9 cellular contexts compared by ENCODE assay signal in genomic region chr19:39038098-39038497, GRCh38. TPM values are rescaled to one million over a fixed set of nuclear protein-coding genes. Genes with fewer than 3 reads are reported as not detected.
DNase-seq lines count a peak whose midpoint lies in the region; ATAC-seq, FAIRE-seq and TF ChIP-seq lines count a peak whose summit lies in the region.
"Had no signal": no experiment of that assay in that cellular context is flagged by ENCODE, and none has a peak within 500 bp of the region (broad histone marks: within the 10 kb centered on the region; RNA-seq: fewer than 3 reads in every experiment).

No MANE protein-coding gene starts in this region.

- H3K9me3 ChIP-seq in IMR-90 (ENCODE audit: control insufficient read depth, insufficient read depth, low read length) (no peaks in the 10 kb centered on the region), body of pancreas (no peaks in the 10 kb centered on the region), ovary (no peaks in the 10 kb centered on the region)

- dilution Hi-C loops in IMR-90 (cut with HindIII; ENCODE audit: low sequenced_read_pairs, unreplicated experiment), result no loop called here

- H3K4me3 ChIP-seq in IMR-90 (ENCODE audit: insufficient read depth, low read depth, low read length) (no peak overlapping the region), body of pancreas (no peak overlapping the region), ovary (no peak overlapping the region)

- no peak overlapping the region for H2BK120ac ChIP-seq in IMR-90 (ENCODE audit: low read depth, low read length)

- peak; percentile 63 for ATAC-seq in IMR-90 (ENCODE audit: low read depth)
- peak; percentile 77 for ATAC-seq in body of pancreas
- ATAC-seq in GM21528 (IDR thresholded peaks at IDR 0.05; ENCODE audit: low FRiP score, unreplicated experiment), result no peak
- no peak for ATAC-seq in GM21786 (IDR thresholded peaks at IDR 0.05; ENCODE audit: unreplicated experiment)

- H3K79me1 ChIP-seq in IMR-90 (ENCODE audit: low read depth in 1 of 2, low read length in 2 of 2), result no peaks in the 10 kb centered on the region

- no peak overlapping the region for H3K9ac ChIP-seq in IMR-90 (ENCODE audit: low read depth, low read length)

- no peak overlapping the region for H3K14ac ChIP-seq in IMR-90 (replicated peaks; ENCODE audit: low read depth, low read length)

- no TSS peak for BruUV-seq in IMR-90 (replicated peaks; lab: Mats Ljungman, UMichigan)

- H3K27me3 ChIP-seq in IMR-90 (ENCODE audit: control insufficient read depth, insufficient read depth, low read length), result peaks cover 12% of the 10 kb centered on the region
- no peaks in the 10 kb centered on the region for H3K27me3 ChIP-seq in body of pancreas
- H3K27me3 ChIP-seq in ovary, result no peaks in the 10 kb centered on the region

- H4K8ac ChIP-seq in IMR-90 (ENCODE audit: low read depth in 2 of 2, low read length in 2 of 2), result no peak overlapping the region

- TF ChIP-seq POLR2A in IMR-90 (IDR thresholded peaks at IDR 0.05; ENCODE audit: low read depth, low read length) (no peak), body of pancreas (IDR thresholded peaks at IDR 0.05) (no peak), ovary (IDR thresholded peaks at IDR 0.05) (no peak)

- H3K56ac ChIP-seq in IMR-90 (ENCODE audit: extremely low read depth, insufficient read depth, low read length), result no peak overlapping the region

- H3K27ac ChIP-seq in IMR-90 (ENCODE audit: insufficient read depth, low read length) (no peak overlapping the region), body of pancreas (no peak overlapping the region), ovary (no peak overlapping the region)

- no peak overlapping the region for H2AK9ac ChIP-seq in IMR-90 (replicated peaks; ENCODE audit: low read depth, low read length, poor library complexity)

- no peaks in the 10 kb centered on the region for H3K4me1 ChIP-seq in IMR-90 (ENCODE audit: control insufficient read depth, insufficient read depth, low read length)
- H3K4me1 ChIP-seq in body of pancreas, result no peaks in the 10 kb centered on the region
- no peaks in the 10 kb centered on the region for H3K4me1 ChIP-seq in ovary (ENCODE audit: insufficient read depth)

- H3K23ac ChIP-seq in IMR-90 (ENCODE audit: low read depth, low read length), result no peak overlapping the region

- no peak overlapping the region for H3K18ac ChIP-seq in IMR-90 (ENCODE audit: low read depth, low read length)

- no peak overlapping the region for H2AK5ac ChIP-seq in IMR-90 (ENCODE audit: low read depth, low read length)

- H3K36me3 ChIP-seq in IMR-90 (ENCODE audit: control insufficient read depth, insufficient read depth, low read length) (no peaks in the 10 kb centered on the region), body of pancreas (replicated peaks in 1 of 2; ENCODE audit: insufficient read depth in 1 of 2, low read depth in 2 of 2) (no peaks in the 10 kb centered on the region), ovary (no peaks in the 10 kb centered on the region)

- TF ChIP-seq RAD21 in IMR-90 (IDR thresholded peaks at IDR 0.05; ENCODE audit: low read length), result peak; percentile 21; the same call in 1 of the 2 replicates

- H3K9me1 ChIP-seq in IMR-90 (ENCODE audit: insufficient read depth, low read length), result no peaks in the 10 kb centered on the region

- no peaks in the 10 kb centered on the region for H4K20me1 ChIP-seq in IMR-90 (ENCODE audit: insufficient read depth, low read length)

- in situ Hi-C loops in IMR-90 (cut with MboI; ENCODE audit: low sequenced_read_pairs), result no loop called here

- no peak overlapping the region for H2BK5ac ChIP-seq in IMR-90 (ENCODE audit: low read depth, low read length, poor library complexity, severe bottlenecking)

- H2BK20ac ChIP-seq in IMR-90 (ENCODE audit: low read depth, low read length), result no peak overlapping the region

- TF ChIP-seq EP300 in ovary (IDR thresholded peaks at IDR 0.05), result no peak

- peak; percentile 80 for DNase-seq in D721Med (ENCODE audit: insufficient read length, low spot score)
- DNase-seq in IMR-90, result peak; percentile 25
- DNase-seq in body of pancreas, result peak; percentile 52 to 79 (median 66)
- DNase-seq in lung microvascular endothelial cell (ENCODE audit: low read depth in 2 of 2), result peak; percentile 42 to 65
- DNase-seq in ovary, result no peak
- no peak for DNase-seq in T1000 (lab: John Stamatoyannopoulos, UW)

- intact Hi-C loops in IMR-90 (cut with micrococcal nuclease) (no loop called here), body of pancreas (cut with DNase I) (no loop called here), ovary (cut with DNase I) (loop anchor here in 1 of 4 donors (10.0 kb wide), 1 partner anchor 1857 kb away; no protein-coding TSS in a partner anchor)

- FAIRE-seq in D721Med (lab: Jason Lieb, UNC), result no peak
- FAIRE-seq: astrocyte had no signal

- CTCF ChIA-PET in IMR-90 (lab: Yijun Ruan, JAX), result no interaction called here

- POLR2A ChIA-PET in IMR-90 (lab: Charles Lee; ENCODE audit: unreplicated experiment), result no interaction called here

- WGBS in IMR-90 (ENCODE audit: extremely low coverage in 2 of 2, insufficient read length in 1 of 2), 2 experiments, result 17% methylated on average over 2 of the region's 9 CpGs; no CpG with 5 or more reads in 1 of the 2 experiments
- WGBS in body of pancreas, 2 donors, result 5% methylated on average over 9 of the region's 9 CpGs
- WGBS in ovary, 3 donors, result 7 to 12% (median 12%) methylated on average over 9 of the region's 9 CpGs

- H4K91ac ChIP-seq in IMR-90 (ENCODE audit: insufficient read depth, low read depth, low read length), result no peak overlapping the region

- H4K5ac ChIP-seq in IMR-90 (ENCODE audit: low read depth, low read length), result no peak overlapping the region

- H3K4ac ChIP-seq in IMR-90 (ENCODE audit: low read depth, low read length), result no peak overlapping the region

- TF ChIP-seq CTCF in D721Med (IDR thresholded peaks at IDR 0.05; ENCODE audit: insufficient read depth, missing control alignments) (peak; percentile 21), IMR-90 (conservative IDR thresholded peaks at IDR 0.05; ENCODE audit: low read depth, low read length) (peak; percentile 18; the same call in 1 of the 2 replicates), body of pancreas (IDR thresholded peaks at IDR 0.05) (peak in 5 of 7 experiments; percentile 19 to 50 (median 41)), ovary (IDR thresholded peaks at IDR 0.05) (no peak)

- peak overlapping the region; percentile 14 for H2AFZ ChIP-seq in IMR-90 (replicated peaks; ENCODE audit: low read length, poor library complexity)

- H3K4me2 ChIP-seq in IMR-90 (ENCODE audit: low read depth, low read length), result no peak overlapping the region

- no peak overlapping the region for H2BK15ac ChIP-seq in IMR-90 (ENCODE audit: low read depth, low read length)

TF ChIP-seq in IMR-90, 13 proteins besides CTCF, POLR2A, EP300 and RAD21:
- TF ChIP-seq MAZ (IDR thresholded peaks at IDR 0.05; ENCODE audit: borderline replicate concordance, low read depth, low read length) (no peak), SMC3 (IDR thresholded peaks at IDR 0.05; ENCODE audit: low read depth, low read length) (no peak; the same call in 1 of the 2 replicates), ELK1 (IDR thresholded peaks at IDR 0.05; ENCODE audit: borderline replicate concordance, low read depth, low read length) (no peak), NFE2L2 (IDR thresholded peaks at IDR 0.05; ENCODE audit: low read depth, low read length) (no peak), RCOR1 (IDR thresholded peaks at IDR 0.05; ENCODE audit: insufficient replicate concordance, low read length) (no peak), FOS (IDR thresholded peaks at IDR 0.05; ENCODE audit: low read depth, low read length) (no peak), RFX5 (IDR thresholded peaks at IDR 0.05; ENCODE audit: low read depth, low read length) (no peak), MAFK (IDR thresholded peaks at IDR 0.05; ENCODE audit: low read depth, low read length) (no peak), MXI1 (IDR thresholded peaks at IDR 0.05; ENCODE audit: borderline replicate concordance, low read depth, low read length) (no peak), BHLHE40 (IDR thresholded peaks at IDR 0.05; ENCODE audit: low read depth, low read length) (no peak), CEBPB (IDR thresholded peaks at IDR 0.05; ENCODE audit: low read depth, low read length) (no peak), CHD1 (IDR thresholded peaks at IDR 0.05; ENCODE audit: low read depth, low read length) (no peak)
- TF ChIP-seq, protein P1, sequence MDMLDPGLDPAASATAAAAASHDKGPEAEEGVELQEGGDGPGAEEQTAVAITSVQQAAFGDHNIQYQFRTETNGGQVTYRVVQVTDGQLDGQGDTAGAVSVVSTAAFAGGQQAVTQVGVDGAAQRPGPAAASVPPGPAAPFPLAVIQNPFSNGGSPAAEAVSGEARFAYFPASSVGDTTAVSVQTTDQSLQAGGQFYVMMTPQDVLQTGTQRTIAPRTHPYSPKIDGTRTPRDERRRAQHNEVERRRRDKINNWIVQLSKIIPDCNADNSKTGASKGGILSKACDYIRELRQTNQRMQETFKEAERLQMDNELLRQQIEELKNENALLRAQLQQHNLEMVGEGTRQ (IDR thresholded peaks at IDR 0.05; ENCODE audit: low read depth, low read length), result no peak

RNA-seq across cellular contexts. Expression of gene FBXO27, which starts 5.7 kb away (rescaled TPM):
- total RNA-seq in IMR-90 (2012; rRNA removed), result under 0.01 and 0.18 TPM in 2 replicates
- polyA plus RNA-seq in IMR-90 (2012; rRNA removed), result 0.50 and 0.57 TPM in 2 replicates
- 0.37 and 0.64 TPM in 2 replicates for polyA plus RNA-seq in IMR-90 (2012; cell fraction: cytosol; rRNA removed)
- polyA plus RNA-seq in IMR-90 (2012; cell fraction: nucleus; rRNA removed; ENCODE audit: low replicate concordance), result 0.23 and 0.41 TPM in 2 replicates
- 1 to 10 TPM in 1 of 2 donors, under 1 TPM in 1; 0.52 to 4.3 TPM for total RNA-seq in body of pancreas
- 0.44 and 0.79 TPM in 2 replicates for total RNA-seq in lung microvascular endothelial cell
- total RNA-seq in ovary, result 10 to 100 TPM in 5 of 7 donors, 1 to 10 TPM in 2; 5.7 to 21.4 (median 19.1) TPM
- 10 to 100 TPM in 1 of 2 donors, 1 to 10 TPM in 1; 6.4 to 14.7 TPM for polyA plus RNA-seq in ovary

RNA-seq across cellular contexts. Expression of gene ACP7, which starts 46.1 kb away (rescaled TPM):
- not detected in 2 replicates for total RNA-seq in IMR-90 (2012; rRNA removed)
- polyA plus RNA-seq in IMR-90 (2012; rRNA removed), result not detected in 2 replicates
- not detected in 2 replicates for polyA plus RNA-seq in IMR-90 (2012; cell fraction: cytosol; rRNA removed)
- 0.04 and 0.05 TPM in 2 replicates for polyA plus RNA-seq in IMR-90 (2012; cell fraction: nucleus; rRNA removed; ENCODE audit: low replicate concordance)
- total RNA-seq in body of pancreas, result not detected
- total RNA-seq in lung microvascular endothelial cell, result not detected in 2 replicates
- not detected for total RNA-seq in ovary
- not detected for polyA plus RNA-seq in ovary
- total RNA-seq: astrocyte had no signal

Comparison
In these comparisons a context has a peak if more than half of its experiments do, and no peak if none do; other contexts are left out.
1. DNase-seq: peak in D721Med (single experiment), IMR-90 (single experiment), body of pancreas (4 of 4) and lung microvascular endothelial cell (2 of 2); none in ovary (0 of 5) and T1000 (single experiment).
2. CTCF ChIP-seq: peak in D721Med (single experiment), IMR-90 (single experiment) and body of pancreas (5 of 7); none in ovary (0 of 3).
3. ATAC-seq: peak in IMR-90 (single experiment) and body of pancreas (single experiment); none in GM21528 (single experiment) and GM21786 (single experiment).